1 cellular context compared by ENCODE assay signal in the genomic region with DNA sequence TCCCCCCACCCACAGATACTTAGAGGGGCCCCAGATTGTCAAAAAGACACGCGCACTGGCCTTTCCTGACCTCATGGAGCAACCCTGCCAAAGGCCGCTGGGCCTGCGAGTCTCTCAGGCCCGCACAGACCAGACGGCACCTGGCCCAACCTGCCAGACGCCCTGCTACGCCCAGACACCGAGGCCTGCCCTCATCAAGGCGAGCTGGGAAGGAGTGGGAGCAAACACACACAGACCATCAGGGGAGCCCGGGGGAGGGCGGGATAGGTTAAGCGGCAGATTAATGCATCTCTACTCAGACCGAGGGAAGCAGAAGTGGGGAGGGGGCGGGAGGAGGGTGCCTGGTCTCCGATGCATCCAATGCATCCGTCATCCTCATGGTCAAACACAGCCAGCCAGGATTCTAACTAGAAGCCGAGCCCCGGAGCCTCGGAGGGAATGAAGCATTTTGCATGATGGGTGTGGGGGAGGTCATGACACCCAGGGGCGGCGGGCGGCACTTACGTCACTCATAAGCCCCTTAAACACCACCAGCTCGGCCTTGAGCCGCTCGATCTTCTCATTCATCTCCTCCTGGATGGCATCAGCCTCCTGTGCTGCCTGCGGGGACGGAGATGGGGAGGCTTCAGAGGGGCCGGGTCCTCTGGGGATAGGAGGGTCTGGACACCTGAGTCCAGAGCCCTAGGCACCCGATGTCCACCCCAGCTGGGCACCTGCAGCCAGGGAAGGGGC.
TF ChIP-seq lines count a peak whose summit lies in the region.

No MANE protein-coding gene starts in this region.

TF ChIP-seq in IMR-90, 13 proteins besides CTCF, POLR2A, EP300 and RAD21 (continued from another document):
- TF ChIP-seq, protein P1, sequence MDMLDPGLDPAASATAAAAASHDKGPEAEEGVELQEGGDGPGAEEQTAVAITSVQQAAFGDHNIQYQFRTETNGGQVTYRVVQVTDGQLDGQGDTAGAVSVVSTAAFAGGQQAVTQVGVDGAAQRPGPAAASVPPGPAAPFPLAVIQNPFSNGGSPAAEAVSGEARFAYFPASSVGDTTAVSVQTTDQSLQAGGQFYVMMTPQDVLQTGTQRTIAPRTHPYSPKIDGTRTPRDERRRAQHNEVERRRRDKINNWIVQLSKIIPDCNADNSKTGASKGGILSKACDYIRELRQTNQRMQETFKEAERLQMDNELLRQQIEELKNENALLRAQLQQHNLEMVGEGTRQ (IDR thresholded peaks at IDR 0.05; ENCODE audit: low read depth, low read length): no peak
- TF ChIP-seq NFE2L2 (IDR thresholded peaks at IDR 0.05; ENCODE audit: low read depth, low read length) (no peak), MXI1 (IDR thresholded peaks at IDR 0.05; ENCODE audit: borderline replicate concordance, low read depth, low read length) (no peak), MAZ (IDR thresholded peaks at IDR 0.05; ENCODE audit: borderline replicate concordance, low read depth, low read length) (no peak), SMC3 (IDR thresholded peaks at IDR 0.05; ENCODE audit: low read depth, low read length) (no peak), MAFK (IDR thresholded peaks at IDR 0.05; ENCODE audit: low read depth, low read length) (no peak), RCOR1 (IDR thresholded peaks at IDR 0.05; ENCODE audit: insufficient replicate concordance, low read length) (no peak), CHD1 (IDR thresholded peaks at IDR 0.05; ENCODE audit: low read depth, low read length) (no peak), FOS (IDR thresholded peaks at IDR 0.05; ENCODE audit: low read depth, low read length) (no peak), RFX5 (IDR thresholded peaks at IDR 0.05; ENCODE audit: low read depth, low read length) (no peak), CEBPB (IDR thresholded peaks at IDR 0.05; ENCODE audit: low read depth, low read length) (no peak)
- TF ChIP-seq, protein P2, sequence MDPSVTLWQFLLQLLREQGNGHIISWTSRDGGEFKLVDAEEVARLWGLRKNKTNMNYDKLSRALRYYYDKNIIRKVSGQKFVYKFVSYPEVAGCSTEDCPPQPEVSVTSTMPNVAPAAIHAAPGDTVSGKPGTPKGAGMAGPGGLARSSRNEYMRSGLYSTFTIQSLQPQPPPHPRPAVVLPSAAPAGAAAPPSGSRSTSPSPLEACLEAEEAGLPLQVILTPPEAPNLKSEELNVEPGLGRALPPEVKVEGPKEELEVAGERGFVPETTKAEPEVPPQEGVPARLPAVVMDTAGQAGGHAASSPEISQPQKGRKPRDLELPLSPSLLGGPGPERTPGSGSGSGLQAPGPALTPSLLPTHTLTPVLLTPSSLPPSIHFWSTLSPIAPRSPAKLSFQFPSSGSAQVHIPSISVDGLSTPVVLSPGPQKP (IDR thresholded peaks at IDR 0.05; ENCODE audit: borderline replicate concordance, low read depth, low read length): no peak
TF ChIP-seq in IMR-90: peak in this region for 0.
